Comparison of ENCODE assay signal across 8 cellular contexts in genomic region chr4:59553063-59553738, GRCh38.
A peak's percentile ranks its signal among the peaks of the same experiment; 100 is the strongest.
DNase-seq lines count a peak whose midpoint lies in the region; ATAC-seq, FAIRE-seq and TF ChIP-seq lines count a peak whose summit lies in the region.

No MANE protein-coding gene starts in this region.

- no peak overlapping the region for H3K4me3 Mint-ChIP-seq in progenitor cell of endocrine pancreas (ENCODE audit: low read depth)

- H3K4me1 Mint-ChIP-seq in progenitor cell of endocrine pancreas (ENCODE audit: low read depth), result no peaks in the 10 kb centered on the region

- intact Hi-C loops in Right ventricle myocardium superior (cut with DNase I), result no loop called here

- TF ChIP-seq EP300 in suprapubic skin (IDR thresholded peaks at IDR 0.05), result no peak

- in situ Hi-C loops in Caki2 (cut with HindIII; ENCODE audit: low pct_unique_long_range_greater_than_20kb, low sequenced_read_pairs), result no loop called here

- no peaks in the 10 kb centered on the region for H3K36me3 Mint-ChIP-seq in progenitor cell of endocrine pancreas (ENCODE audit: insufficient read depth)

- TF ChIP-seq CTCF in bronchial epithelial cell (IDR thresholded peaks at IDR 0.05; ENCODE audit: insufficient read depth, low read length, severe bottlenecking) (no peak), suprapubic skin (IDR thresholded peaks at IDR 0.05) (no peak), progenitor cell of endocrine pancreas (IDR thresholded peaks at IDR 0.05; ENCODE audit: unreplicated experiment) (no peak)

- no peaks in the 10 kb centered on the region for H3K27me3 Mint-ChIP-seq in progenitor cell of endocrine pancreas

- WGBS in suprapubic skin, result 30% methylated on average over 2 of the region's 2 CpGs

- H3K4me3 ChIP-seq in bronchial epithelial cell (ENCODE audit: low read depth, low read length), result no peak overlapping the region
- peak overlapping the region; percentile 31 for H3K4me3 ChIP-seq in suprapubic skin

- H3K27ac ChIP-seq in suprapubic skin, result no peak overlapping the region

- FAIRE-seq in bronchial epithelial cell (lab: Jason Lieb, UNC), result no peak

- H3K4me1 ChIP-seq in suprapubic skin, result no peaks in the 10 kb centered on the region

- H3K27ac Mint-ChIP-seq in progenitor cell of endocrine pancreas, result no peak overlapping the region

- peaks cover 8% of the 10 kb centered on the region for H3K9me3 Mint-ChIP-seq in progenitor cell of endocrine pancreas (ENCODE audit: low read depth)

- no peaks in the 10 kb centered on the region for H3K9me3 ChIP-seq in suprapubic skin

- DNase-seq in Caki2 (ENCODE audit: low read depth), result peak; percentile 31
- DNase-seq in HT1080 (ENCODE audit: low read depth), result peak; percentile 80
- DNase-seq in bronchial epithelial cell (ENCODE audit: low read depth), result peak; percentile 19
- no peak for DNase-seq in suprapubic skin (ENCODE audit: low spot score in 2 of 2)
- DNase-seq in progenitor cell of endocrine pancreas (ENCODE audit: low spot score, unreplicated experiment), result no peak
- no peak for DNase-seq in Right ventricle myocardium superior
- DNase-seq in activated naive CD4-positive, alpha-beta T cell treated with Interleukin-2 at 50 U/mL for 16 hours, result no peak

- H3K36me3 ChIP-seq in bronchial epithelial cell (ENCODE audit: control insufficient read depth, insufficient read depth, low read length) (no peaks in the 10 kb centered on the region), suprapubic skin (no peaks in the 10 kb centered on the region)

- H3K27me3 ChIP-seq in bronchial epithelial cell (ENCODE audit: control insufficient read depth, insufficient read depth, low read length) (no peaks in the 10 kb centered on the region), suprapubic skin (no peaks in the 10 kb centered on the region)

- ATAC-seq in GM21423 (IDR thresholded peaks at IDR 0.05; ENCODE audit: unreplicated experiment) (peak; percentile 91), Right ventricle myocardium superior (ENCODE audit: poor library complexity) (no peak)

- no peak for TF ChIP-seq POLR2A in suprapubic skin (IDR thresholded peaks at IDR 0.05)

Comparison
In these comparisons a context has a peak if more than half of its experiments do, and no peak if none do; other contexts are left out.
1. DNase-seq: peak in Caki2 (single experiment), HT1080 (single experiment) and bronchial epithelial cell (single experiment); none in suprapubic skin (0 of 2), progenitor cell of endocrine pancreas (single experiment), Right ventricle myocardium superior (single experiment) and activated naive CD4-positive, alpha-beta T cell treated with Interleukin-2 at 50 U/mL for 16 hours (single experiment).